8 cellular contexts compared by ENCODE assay signal in genomic region chr17:489758-490329, GRCh38. TPM values are rescaled to one million over a fixed set of nuclear protein-coding genes. Genes with fewer than 3 reads are reported as not detected.
DNase-seq lines count a peak whose midpoint lies in the region; ATAC-seq, FAIRE-seq and TF ChIP-seq lines count a peak whose summit lies in the region.

No MANE protein-coding gene starts in this region.

- no peak for TF ChIP-seq POLR2A in lower leg skin (IDR thresholded peaks at IDR 0.05)

- no peak for TF ChIP-seq CTCF in bronchial epithelial cell (IDR thresholded peaks at IDR 0.05; ENCODE audit: insufficient read depth, low read length, severe bottlenecking)
- no peak for TF ChIP-seq CTCF in lower leg skin (IDR thresholded peaks at IDR 0.05)

- 0 to 1% methylated on average over 17 to 38 of the region's 38 CpGs for WGBS in lower leg skin, 2 donors

- H3K27me3 ChIP-seq in bronchial epithelial cell (ENCODE audit: control insufficient read depth, insufficient read depth, low read length), result peaks cover 8% of the 10 kb centered on the region

- H3K4me3 ChIP-seq in bronchial epithelial cell (ENCODE audit: low read depth, low read length), result peak overlapping the region; percentile 31
- peak overlapping the region; percentile 23 for H3K4me3 ChIP-seq in lower leg skin (ENCODE audit: low read depth, poor library complexity, severe bottlenecking)

- intact Hi-C loops in lower leg skin (cut with DNase I; ENCODE audit: low total_unique reads), result no loop called here

- FAIRE-seq in bronchial epithelial cell (lab: Jason Lieb, UNC), result no peak

- H3K36me3 ChIP-seq in bronchial epithelial cell (ENCODE audit: control insufficient read depth, insufficient read depth, low read length), result no peaks in the 10 kb centered on the region

- DNase-seq in T follicular helper cell (ENCODE audit: low read depth) (peak; percentile 49), bronchial epithelial cell (ENCODE audit: low read depth) (no peak), lower leg skin (ENCODE audit: low spot score in 2 of 2) (no peak), NCI-H1092 treated with DMSO at 0.1 percent for 48 hours (lab: John Stamatoyannopoulos, UW) (no peak), NCI-H524 (lab: John Stamatoyannopoulos, UW) (no peak), HPDE6-E6E7 (ENCODE audit: extremely low spot score) (no peak)
- DNase-seq in stimulated activated CD8-positive, alpha-beta memory T cell treated with anti-CD3 and anti-CD28 coated beads, Interleukin-2, amount 100 ng/mL, for 48 hours (ENCODE audit: low read depth in 2 of 2), result peak; percentile 51 to 58

- ATAC-seq in GM21423 (IDR thresholded peaks at IDR 0.05; ENCODE audit: unreplicated experiment), result peak; percentile 59

RNA-seq across cellular contexts. Expression of gene RFLNB, which starts 44.1 kb away (rescaled TPM):
- total RNA-seq in bronchial epithelial cell (1.1 and 3.2 TPM in 2 replicates), lower leg skin (1 to 10 TPM; 4.7 to 9.5 (median 8.7) TPM)

Comparison
In these comparisons a context has a peak if more than half of its experiments do, and no peak if none do; other contexts are left out.
1. DNase-seq: peak in T follicular helper cell (single experiment) and stimulated activated CD8-positive, alpha-beta memory T cell treated with anti-CD3 and anti-CD28 coated beads, Interleukin-2, amount 100 ng/mL, for 48 hours (2 of 2); none in bronchial epithelial cell (single experiment), lower leg skin (0 of 2), NCI-H1092 treated with DMSO at 0.1 percent for 48 hours (single experiment), NCI-H524 (0 of 2) and HPDE6-E6E7 (single experiment).